Comparison of ENCODE assay signal across 8 cellular contexts in genomic region chr11:66001941-66002647, GRCh38. TPM values are rescaled to one million over a fixed set of nuclear protein-coding genes. Genes with fewer than 3 reads are reported as not detected.
DNase-seq lines count a peak whose midpoint lies in the region; ATAC-seq and TF ChIP-seq lines count a peak whose summit lies in the region.

Gene BANF1, plus strand, starts transcription at chr11:66002503. Its CDS starts 748 bp downstream, at chr11:66003251.
Gene EIF1AD, minus strand, starts transcription at chr11:66002157. Its CDS starts 1,768 bp downstream, at chr11:66000389.

- peak within 1 kb of the TSS; percentile 94 for H3K4me3 ChIP-seq in kidney epithelial cell (ENCODE audit: low read depth, low read length)

- H3K27me3 ChIP-seq in kidney epithelial cell (ENCODE audit: control insufficient read depth, insufficient read depth, low read length), result no peaks in the 10 kb centered on the region

- DNase-seq in AML-193 (lab: John Stamatoyannopoulos, UW), result peak; percentile 96 to 97
- DNase-seq in GM19238 (ENCODE audit: insufficient read length, low spot score), result peak; percentile 92
- DNase-seq in NCI-H510A treated with DMSO at 0.1 percent for 48 hours (lab: John Stamatoyannopoulos, UW), result peak; percentile 95
- peak; percentile 88 for DNase-seq in activated CD4-positive, alpha-beta T cell treated with anti-CD3 and anti-CD28 coated beads for 1 hour
- DNase-seq in cerebellum (ENCODE audit: low spot score), result peak; percentile 93
- DNase-seq in kidney epithelial cell (ENCODE audit: low read depth), result peak; percentile 79
- peak; percentile 94 for DNase-seq in stimulated activated CD4-positive, alpha-beta T cell treated with anti-CD3 and anti-CD28 coated beads, Interleukin-15, amount 100 ng/mL, for 24 hours

- no peak for TF ChIP-seq CTCF in kidney epithelial cell (IDR thresholded peaks at IDR 0.05; ENCODE audit: insufficient read depth, low read length, poor library complexity, severe bottlenecking)

- peaks cover 6% of the 10 kb centered on the region for H3K36me3 ChIP-seq in kidney epithelial cell (ENCODE audit: control insufficient read depth, insufficient read depth, low read length)

- peak; percentile 72 for ATAC-seq in HG03442 (IDR thresholded peaks at IDR 0.05; ENCODE audit: unreplicated experiment)

RNA-seq across cellular contexts. Expression of gene BANF1, which starts in this region (rescaled TPM):
- total RNA-seq in cerebellum (14.8 TPM), kidney epithelial cell (73.8 and 87.3 TPM in 2 replicates)

RNA-seq across cellular contexts. Expression of gene EIF1AD, which starts in this region (rescaled TPM):
- total RNA-seq in cerebellum (22.3 TPM), kidney epithelial cell (33.4 and 59.0 TPM in 2 replicates)

Comparison
In these comparisons a context has a peak if more than half of its experiments do, and no peak if none do; other contexts are left out.
1. Peak in every context shown above with its lines: DNase-seq, ATAC-seq and H3K4me3 ChIP-seq.